Comparison of ENCODE assay signal across 26 cellular contexts in the genomic region with DNA sequence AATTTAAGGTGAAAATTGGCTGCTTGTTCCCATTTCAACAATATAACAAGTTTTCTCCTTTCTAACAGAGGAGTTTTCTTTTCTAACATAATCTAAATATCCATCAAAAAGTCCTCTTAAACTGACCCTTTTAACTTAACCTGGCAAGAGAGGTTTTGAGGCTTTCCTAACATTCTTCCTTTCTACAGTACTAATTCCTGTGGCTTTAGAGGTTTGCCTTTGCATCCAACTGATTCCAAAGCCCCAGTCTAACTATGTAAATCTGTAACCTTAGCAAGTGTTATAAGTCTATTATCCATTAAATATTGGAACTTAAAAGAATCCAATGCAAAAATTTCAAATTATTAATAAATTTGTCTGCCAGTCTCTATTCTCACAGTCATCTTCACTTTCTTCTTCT.
DNase-seq lines count a peak whose midpoint lies in the region; ATAC-seq, FAIRE-seq and TF ChIP-seq lines count a peak whose summit lies in the region.
"Had no signal": no experiment of that assay in that cellular context is flagged by ENCODE, and none has a peak within 500 bp of the region (broad histone marks: within the 10 kb centered on the region; RNA-seq: fewer than 3 reads in every experiment).

No MANE protein-coding gene starts in this region.

- no peak overlapping the region for H3K4me3 Mint-ChIP-seq in WTC11
- H3K4me3 Mint-ChIP-seq: brain; CD4-positive, alpha-beta memory T cell; natural killer cell treated with Interleukin-12 subunit alpha and Interleukin-12 subunit beta and Interleukin-15 and Interleukin-18, amount 100 ng/mL, for 72 hours had no signal

- H3K4me3 ChIP-seq in astrocyte of the spinal cord (ENCODE audit: low read depth, low read length), result no peak overlapping the region
- H3K4me3 ChIP-seq: coronary artery, heart right ventricle, K562, left lung, ovary, suprapubic skin, vagina had no signal

- H3K27ac Mint-ChIP-seq in WTC11, result no peak overlapping the region
- H3K27ac Mint-ChIP-seq: brain; natural killer cell treated with Interleukin-12 subunit alpha and Interleukin-12 subunit beta and Interleukin-15 and Interleukin-18, amount 100 ng/mL, for 72 hours had no signal

- ATAC-seq in WTC11 (no peak), HG02981 (IDR thresholded peaks at IDR 0.05; ENCODE audit: unreplicated experiment) (no peak)
- ATAC-seq: HCT116; heart right ventricle; K562; left lung; natural killer cell treated with Interleukin-12 subunit alpha and Interleukin-12 subunit beta and Interleukin-15 and Interleukin-18, amount 100 ng/mL, for 72 hours; sciatic nerve had no signal

- CTCF ChIA-PET in WTC11 (lab: Charles Lee), result no interaction called here

- DNase-seq in AG08396 (ENCODE audit: low spot score), result peak; percentile 17
- DNase-seq in HT1080 (ENCODE audit: low read depth), result peak; percentile 3
- DNase-seq in astrocyte of the spinal cord (ENCODE audit: low read depth, low spot score), result peak; percentile 73
- DNase-seq in WTC11 (ENCODE audit: low spot score), result no peak
- DNase-seq in SHP77 treated with DMSO at 0.1 percent for 48 hours (lab: John Stamatoyannopoulos, UW), result no peak
- no peak for DNase-seq in T-helper 9 cell
- DNase-seq: activated CD4-positive, alpha-beta T cell treated with anti-CD3 and anti-CD28 coated beads for 48 hours; activated naive CD4-positive, alpha-beta T cell treated with anti-CD3 and anti-CD28 coated beads, Interleukin-2, amount 50 U/mL, for 16 hours; CD4-positive, alpha-beta memory T cell; DMS 273 treated with DMSO at 0.1 percent for 48 hours; heart right ventricle; left lung; midbrain; MV-4-11; NCI-H1694; ovary had no signal

- no peaks in the 10 kb centered on the region for H3K27me3 Mint-ChIP-seq in WTC11 (ENCODE audit: low read depth)
- H3K27me3 Mint-ChIP-seq: CD4-positive, alpha-beta memory T cell; natural killer cell treated with Interleukin-12 subunit alpha and Interleukin-12 subunit beta and Interleukin-15 and Interleukin-18, amount 100 ng/mL, for 72 hours had no signal

- H3K9me3 Mint-ChIP-seq in WTC11, result peaks cover 14% of the 10 kb centered on the region

- H3K36me3 Mint-ChIP-seq in WTC11, result peaks cover 12% of the 10 kb centered on the region

- peaks cover 6% of the 10 kb centered on the region; the same call in 1 of the 2 replicates for H3K4me1 Mint-ChIP-seq in WTC11
- H3K4me1 Mint-ChIP-seq: brain; CD4-positive, alpha-beta memory T cell had no signal

- POLR2A ChIA-PET in WTC11 (lab: Charles Lee), result no interaction called here

- in situ Hi-C loops in astrocyte of the spinal cord (cut with HindIII; ENCODE audit: low sequenced_read_pairs), result no loop called here

- TF ChIP-seq CTCF in astrocyte of the spinal cord (IDR thresholded peaks at IDR 0.05; ENCODE audit: low read depth, low read length) (no peak), WTC11 (IDR thresholded peaks at IDR 0.05) (no peak)

- FAIRE-seq in islet of Langerhans (lab: Jason Lieb, UNC), result peak; percentile 41
- FAIRE-seq: K562 had no signal

TF ChIP-seq in WTC11, 78 proteins besides CTCF, POLR2A, EP300 and RAD21:
- no peak for TF ChIP-seq PRRX2 (CRISPR knock-in tag; IDR thresholded peaks at IDR 0.05)
- no peak for TF ChIP-seq KAT7 (CRISPR knock-in tag; IDR thresholded peaks at IDR 0.05; ENCODE audit: borderline replicate concordance)
- no peak for TF ChIP-seq ZNF317 (CRISPR knock-in tag; IDR thresholded peaks at IDR 0.05; ENCODE audit: borderline replicate concordance, low read depth)
- no peak for TF ChIP-seq AR (CRISPR knock-in tag; IDR thresholded peaks at IDR 0.05)
- no peak for TF ChIP-seq TEAD4 (CRISPR knock-in tag; IDR thresholded peaks at IDR 0.05)
- TF ChIP-seq, protein P1, sequence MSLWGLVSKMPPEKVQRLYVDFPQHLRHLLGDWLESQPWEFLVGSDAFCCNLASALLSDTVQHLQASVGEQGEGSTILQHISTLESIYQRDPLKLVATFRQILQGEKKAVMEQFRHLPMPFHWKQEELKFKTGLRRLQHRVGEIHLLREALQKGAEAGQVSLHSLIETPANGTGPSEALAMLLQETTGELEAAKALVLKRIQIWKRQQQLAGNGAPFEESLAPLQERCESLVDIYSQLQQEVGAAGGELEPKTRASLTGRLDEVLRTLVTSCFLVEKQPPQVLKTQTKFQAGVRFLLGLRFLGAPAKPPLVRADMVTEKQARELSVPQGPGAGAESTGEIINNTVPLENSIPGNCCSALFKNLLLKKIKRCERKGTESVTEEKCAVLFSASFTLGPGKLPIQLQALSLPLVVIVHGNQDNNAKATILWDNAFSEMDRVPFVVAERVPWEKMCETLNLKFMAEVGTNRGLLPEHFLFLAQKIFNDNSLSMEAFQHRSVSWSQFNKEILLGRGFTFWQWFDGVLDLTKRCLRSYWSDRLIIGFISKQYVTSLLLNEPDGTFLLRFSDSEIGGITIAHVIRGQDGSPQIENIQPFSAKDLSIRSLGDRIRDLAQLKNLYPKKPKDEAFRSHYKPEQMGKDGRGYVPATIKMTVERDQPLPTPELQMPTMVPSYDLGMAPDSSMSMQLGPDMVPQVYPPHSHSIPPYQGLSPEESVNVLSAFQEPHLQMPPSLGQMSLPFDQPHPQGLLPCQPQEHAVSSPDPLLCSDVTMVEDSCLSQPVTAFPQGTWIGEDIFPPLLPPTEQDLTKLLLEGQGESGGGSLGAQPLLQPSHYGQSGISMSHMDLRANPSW (CRISPR knock-in tag; conservative IDR thresholded peaks at IDR 0.05; ENCODE audit: low read depth), result no peak
- no peak for TF ChIP-seq CREB1 (CRISPR knock-in tag; IDR thresholded peaks at IDR 0.05)
- TF ChIP-seq ATF3 (CRISPR knock-in tag; conservative IDR thresholded peaks at IDR 0.05), result no peak
- TF ChIP-seq, protein P2, sequence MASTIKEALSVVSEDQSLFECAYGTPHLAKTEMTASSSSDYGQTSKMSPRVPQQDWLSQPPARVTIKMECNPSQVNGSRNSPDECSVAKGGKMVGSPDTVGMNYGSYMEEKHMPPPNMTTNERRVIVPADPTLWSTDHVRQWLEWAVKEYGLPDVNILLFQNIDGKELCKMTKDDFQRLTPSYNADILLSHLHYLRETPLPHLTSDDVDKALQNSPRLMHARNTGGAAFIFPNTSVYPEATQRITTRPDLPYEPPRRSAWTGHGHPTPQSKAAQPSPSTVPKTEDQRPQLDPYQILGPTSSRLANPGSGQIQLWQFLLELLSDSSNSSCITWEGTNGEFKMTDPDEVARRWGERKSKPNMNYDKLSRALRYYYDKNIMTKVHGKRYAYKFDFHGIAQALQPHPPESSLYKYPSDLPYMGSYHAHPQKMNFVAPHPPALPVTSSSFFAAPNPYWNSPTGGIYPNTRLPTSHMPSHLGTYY (CRISPR knock-in tag; IDR thresholded peaks at IDR 0.05), result no peak

Comparison
In these comparisons a context has a peak if more than half of its experiments do, and no peak if none do; other contexts are left out.
1. DNase-seq: peak in AG08396 (single experiment), HT1080 (single experiment) and astrocyte of the spinal cord (single experiment); none in WTC11 (single experiment), SHP77 treated with DMSO at 0.1 percent for 48 hours (single experiment) and T-helper 9 cell (single experiment).